Comparison of ENCODE assay signal across 10 cellular contexts in the genomic region with DNA sequence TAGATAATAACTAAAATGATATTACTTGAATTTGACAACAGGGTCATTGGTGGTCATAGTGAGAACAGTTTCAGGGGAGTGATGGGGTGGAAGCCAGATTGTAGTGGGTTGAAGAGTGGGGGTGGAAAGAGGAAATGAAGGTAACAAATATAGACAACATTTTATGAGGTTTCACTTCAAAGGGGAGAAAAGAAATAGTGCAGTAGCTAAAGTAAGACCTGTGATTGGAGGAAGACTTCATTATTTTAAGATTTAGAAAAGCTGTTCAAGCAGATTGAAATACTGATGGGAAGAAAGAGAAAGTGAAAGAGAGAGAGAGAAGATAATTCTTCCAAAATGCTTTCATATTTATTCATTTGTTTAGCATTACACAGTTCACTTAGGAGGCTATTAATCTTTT. TPM values are rescaled to one million over a fixed set of nuclear protein-coding genes. Genes with fewer than 3 reads are reported as not detected.
DNase-seq lines count a peak whose midpoint lies in the region; ATAC-seq and TF ChIP-seq lines count a peak whose summit lies in the region.
"Had no signal": no experiment of that assay in that cellular context is flagged by ENCODE, and none has a peak within 500 bp of the region (broad histone marks: within the 10 kb centered on the region; RNA-seq: fewer than 3 reads in every experiment).

No MANE protein-coding gene starts in this region.

- peak; percentile 77 for DNase-seq in GM13976 (ENCODE audit: low spot score)
- no peak for DNase-seq in activated CD8-positive, alpha-beta T cell treated with anti-CD3 and anti-CD28 coated beads, Interleukin-2, amount 10 ng/mL, durations not matched to agents 7 days and 5 days
- no peak for DNase-seq in activated gamma-delta T cell treated with Interleukin-2 at 50 U/mL for 16 hours
- no peak for DNase-seq in dermis blood vessel endothelial cell
- no peak for DNase-seq in NCI-H226
- no peak for DNase-seq in NCI-H2029 treated with DMSO at 0.1 percent for 48 hours (lab: John Stamatoyannopoulos, UW)
- DNase-seq: Kasumi-1 had no signal

- H3K9me3 Mint-ChIP-seq in activated CD8-positive, alpha-beta T cell treated with anti-CD3 and anti-CD28 coated beads, Interleukin-2, amount 10 ng/mL, durations not matched to agents 7 days and 5 days (ENCODE audit: insufficient read depth) = no peaks in the 10 kb centered on the region

- POLR2A ChIA-PET in activated CD8-positive, alpha-beta T cell treated with anti-CD3 and anti-CD28 coated beads, Interleukin-2, amount 10 ng/mL, durations not matched to agents 7 days and 5 days (lab: Charles Lee) = interaction anchor here (1.1 to 1.6 kb wide), 2 partner anchors 9 to 54 kb away, joined by 3 to 12 read pairs; no protein-coding TSS in a partner anchor

- no peaks in the 10 kb centered on the region for H3K27me3 Mint-ChIP-seq in activated CD8-positive, alpha-beta T cell treated with anti-CD3 and anti-CD28 coated beads, Interleukin-2, amount 10 ng/mL, durations not matched to agents 7 days and 5 days (ENCODE audit: low read depth)

- H3K36me3 Mint-ChIP-seq in activated CD8-positive, alpha-beta T cell treated with anti-CD3 and anti-CD28 coated beads, Interleukin-2, amount 10 ng/mL, durations not matched to agents 7 days and 5 days (ENCODE audit: low read depth) = no peaks in the 10 kb centered on the region

- CTCF ChIA-PET in activated CD8-positive, alpha-beta T cell treated with anti-CD3 and anti-CD28 coated beads, Interleukin-2, amount 10 ng/mL, durations not matched to agents 7 days and 5 days (lab: Charles Lee) = interaction anchor here (0.7 to 1.9 kb wide), 12 partner anchors 9 to 457 kb away, joined by 3 to 15 read pairs (median 4); no protein-coding TSS in a partner anchor

- in situ Hi-C loops in GM13976 (cut with MboI; ENCODE audit: low sequenced_read_pairs, unreplicated experiment) = no loop called here

- TF ChIP-seq CTCF in GM13976 (IDR thresholded peaks at IDR 0.05; ENCODE audit: borderline replicate concordance, control extremely low read depth, extremely low read depth, insufficient read depth, missing control alignments) = no peak

- peak overlapping the region; percentile 60 for H3K4me3 Mint-ChIP-seq in activated CD8-positive, alpha-beta T cell treated with anti-CD3 and anti-CD28 coated beads, Interleukin-2, amount 10 ng/mL, durations not matched to agents 7 days and 5 days

- ATAC-seq in GM19452 (IDR thresholded peaks at IDR 0.05; ENCODE audit: unreplicated experiment) (peak; percentile 97), HG03103 (IDR thresholded peaks at IDR 0.05; ENCODE audit: low read depth, unreplicated experiment) (peak; percentile 87)
- ATAC-seq in activated CD8-positive, alpha-beta T cell treated with anti-CD3 and anti-CD28 coated beads, Interleukin-2, amount 10 ng/mL, durations not matched to agents 7 days and 5 days = peak; percentile 55

- H3K4me1 Mint-ChIP-seq in activated CD8-positive, alpha-beta T cell treated with anti-CD3 and anti-CD28 coated beads, Interleukin-2, amount 10 ng/mL, durations not matched to agents 7 days and 5 days (ENCODE audit: low read depth) = peaks cover 33% of the 10 kb centered on the region

- peak overlapping the region; percentile 80 for H3K27ac Mint-ChIP-seq in activated CD8-positive, alpha-beta T cell treated with anti-CD3 and anti-CD28 coated beads, Interleukin-2, amount 10 ng/mL, durations not matched to agents 7 days and 5 days

RNA-seq across cellular contexts. Expression of gene KCNA3, which starts 52.0 kb away (rescaled TPM):
- 10 to 100 TPM; 49.0 to 49.3 TPM for total RNA-seq in activated CD8-positive, alpha-beta T cell treated with anti-CD3 and anti-CD28 coated beads, Interleukin-2, amount 10 ng/mL, durations not matched to agents 7 days and 5 days
- total RNA-seq in dermis blood vessel endothelial cell = not detected in 2 replicates
- total RNA-seq: pulmonary artery endothelial cell had no signal

Comparison
In these comparisons a context has a peak if more than half of its experiments do, and no peak if none do; other contexts are left out.
1. RNA of gene KCNA3, which starts 52.0 kb away (total RNA-seq): 49.0 to 49.3 TPM in activated CD8-positive, alpha-beta T cell treated with anti-CD3 and anti-CD28 coated beads, Interleukin-2, amount 10 ng/mL, durations not matched to agents 7 days and 5 days; not detected in dermis blood vessel endothelial cell; every median in the first group is over 10 times any median in the second.
2. Peak in every context shown above with its lines, with median percentiles within 50 percentile points of each other: ATAC-seq.